1 cellular context compared by ENCODE assay signal in the genomic region with DNA sequence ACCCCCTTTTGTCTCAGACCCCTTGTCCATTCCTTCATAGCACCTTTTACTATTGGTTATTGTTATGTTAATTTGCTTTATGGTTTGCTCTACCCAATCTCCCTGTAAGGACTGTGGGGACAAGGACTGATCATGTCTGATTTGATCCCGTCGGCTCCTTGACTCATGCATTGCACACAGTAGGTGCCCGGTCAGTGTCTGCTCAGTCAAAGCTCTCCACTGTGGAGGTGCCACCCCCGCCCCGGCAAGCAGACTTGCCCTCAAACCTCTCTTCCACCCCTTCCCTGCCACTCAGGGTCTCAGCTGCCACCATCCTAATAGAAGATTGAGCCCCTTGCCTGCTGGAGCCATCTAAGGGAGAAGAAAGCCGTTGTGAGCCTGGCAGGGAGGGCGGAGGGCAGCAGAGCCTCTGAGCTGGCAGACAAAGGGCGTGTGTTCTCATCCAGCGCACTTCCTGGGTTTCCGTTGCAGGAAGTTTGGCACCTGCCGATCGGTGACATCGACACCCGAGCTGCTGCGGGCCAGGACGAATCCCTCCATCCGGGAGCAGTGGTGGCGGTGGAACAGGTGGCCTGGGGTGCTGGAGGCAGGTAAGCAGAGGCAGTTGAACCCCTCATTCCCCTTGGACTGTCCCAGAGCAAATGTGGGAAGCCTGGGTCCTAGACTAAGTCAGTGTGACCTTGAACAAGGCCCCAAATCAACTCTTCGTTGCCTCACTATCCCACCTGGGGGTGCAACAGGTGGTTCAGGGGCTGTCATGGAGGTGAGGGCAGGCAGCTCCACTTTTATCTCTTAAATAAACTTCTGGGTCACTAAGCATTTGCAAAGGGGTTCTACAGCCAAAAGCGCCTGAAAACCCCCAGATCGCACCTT.
TF ChIP-seq lines count a peak whose summit lies in the region.

No MANE protein-coding gene starts in this region.

TF ChIP-seq in GM12878, 131 proteins besides CTCF, POLR2A, EP300 and RAD21:
- TF ChIP-seq HCFC1 (IDR thresholded peaks at IDR 0.05; ENCODE audit: low read length) (no peak), CBX5 (IDR thresholded peaks at IDR 0.05; ENCODE audit: low read depth) (no peak), DPF2 (IDR thresholded peaks at IDR 0.05) (no peak), SPI1 (IDR thresholded peaks at IDR 0.05; ENCODE audit: borderline replicate concordance, insufficient read depth, low read depth, low read length) (no peak), WRNIP1 (IDR thresholded peaks at IDR 0.05; ENCODE audit: borderline replicate concordance, low read depth, low read length) (no peak), NR2F1 (conservative IDR thresholded peaks at IDR 0.05) (no peak), RBBP5 (conservative IDR thresholded peaks at IDR 0.05) (no peak)
- TF ChIP-seq, protein P1, sequence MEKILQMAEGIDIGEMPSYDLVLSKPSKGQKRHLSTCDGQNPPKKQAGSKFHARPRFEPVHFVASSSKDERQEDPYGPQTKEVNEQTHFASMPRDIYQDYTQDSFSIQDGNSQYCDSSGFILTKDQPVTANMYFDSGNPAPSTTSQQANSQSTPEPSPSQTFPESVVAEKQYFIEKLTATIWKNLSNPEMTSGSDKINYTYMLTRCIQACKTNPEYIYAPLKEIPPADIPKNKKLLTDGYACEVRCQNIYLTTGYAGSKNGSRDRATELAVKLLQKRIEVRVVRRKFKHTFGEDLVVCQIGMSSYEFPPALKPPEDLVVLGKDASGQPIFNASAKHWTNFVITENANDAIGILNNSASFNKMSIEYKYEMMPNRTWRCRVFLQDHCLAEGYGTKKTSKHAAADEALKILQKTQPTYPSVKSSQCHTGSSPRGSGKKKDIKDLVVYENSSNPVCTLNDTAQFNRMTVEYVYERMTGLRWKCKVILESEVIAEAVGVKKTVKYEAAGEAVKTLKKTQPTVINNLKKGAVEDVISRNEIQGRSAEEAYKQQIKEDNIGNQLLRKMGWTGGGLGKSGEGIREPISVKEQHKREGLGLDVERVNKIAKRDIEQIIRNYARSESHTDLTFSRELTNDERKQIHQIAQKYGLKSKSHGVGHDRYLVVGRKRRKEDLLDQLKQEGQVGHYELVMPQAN (conservative IDR thresholded peaks at IDR 0.05), result no peak
- TF ChIP-seq, protein P2, sequence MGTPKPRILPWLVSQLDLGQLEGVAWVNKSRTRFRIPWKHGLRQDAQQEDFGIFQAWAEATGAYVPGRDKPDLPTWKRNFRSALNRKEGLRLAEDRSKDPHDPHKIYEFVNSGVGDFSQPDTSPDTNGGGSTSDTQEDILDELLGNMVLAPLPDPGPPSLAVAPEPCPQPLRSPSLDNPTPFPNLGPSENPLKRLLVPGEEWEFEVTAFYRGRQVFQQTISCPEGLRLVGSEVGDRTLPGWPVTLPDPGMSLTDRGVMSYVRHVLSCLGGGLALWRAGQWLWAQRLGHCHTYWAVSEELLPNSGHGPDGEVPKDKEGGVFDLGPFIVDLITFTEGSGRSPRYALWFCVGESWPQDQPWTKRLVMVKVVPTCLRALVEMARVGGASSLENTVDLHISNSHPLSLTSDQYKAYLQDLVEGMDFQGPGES (IDR thresholded peaks at IDR 0.05), result no peak
